8 cellular contexts compared by ENCODE assay signal in genomic region chr2:128322651-128323491, GRCh38. TPM values are rescaled to one million over a fixed set of nuclear protein-coding genes. Genes with fewer than 3 reads are reported as not detected.
DNase-seq lines count a peak whose midpoint lies in the region; ATAC-seq and TF ChIP-seq lines count a peak whose summit lies in the region.

No MANE protein-coding gene starts in this region.

- no peak overlapping the region for H3K23ac ChIP-seq in H9 (ENCODE audit: insufficient read length, low read depth, low read length)

- H3K4me3 Mint-ChIP-seq in H9 = peak overlapping the region; percentile 52 to 69
- peak overlapping the region; percentile 49 for H3K4me3 Mint-ChIP-seq in activated T-helper 2 cell treated with anti-CD3 and anti-CD28 coated beads, Interferon-gamma antibody, Interleukin-2, Interleukin-4, amounts not matched to agents 10 μg/mL and 5 μg/mL and 100 μg/mL, durations not matched to agents 14 hours and 24 hours and 36 hours (ENCODE audit: low read depth)

- H3K27ac ChIP-seq in H9 (ENCODE audit: insufficient read length, low read depth, low read length) = no peak overlapping the region
- H3K27ac ChIP-seq in right cardiac atrium (ENCODE audit: low read length) = no peak overlapping the region
- H3K27ac ChIP-seq in skeletal muscle tissue (ENCODE audit: low read depth, low read length) = no peak overlapping the region

- no peaks in the 10 kb centered on the region for H3K79me1 ChIP-seq in H9 (ENCODE audit: insufficient read depth, low read depth, low read length, poor library complexity, severe bottlenecking)

- no peaks in the 10 kb centered on the region; a peak in 1 of 5 replicates for H3K9me3 Mint-ChIP-seq in H9
- no peaks in the 10 kb centered on the region for H3K9me3 Mint-ChIP-seq in activated T-helper 2 cell treated with anti-CD3 and anti-CD28 coated beads, Interferon-gamma antibody, Interleukin-2, Interleukin-4, amounts not matched to agents 10 μg/mL and 5 μg/mL and 100 μg/mL, durations not matched to agents 14 hours and 24 hours and 36 hours

- no peak overlapping the region for H2AK5ac ChIP-seq in H9 (ENCODE audit: insufficient read length, low read length)

- no peak overlapping the region for H4K8ac ChIP-seq in H9 (replicated peaks; ENCODE audit: insufficient read length, low read depth, low read length)

- peak; percentile 57 for DNase-seq in H9
- DNase-seq in activated T-helper 2 cell treated with anti-CD3 and anti-CD28 coated beads, Interferon-gamma antibody, Interleukin-2, Interleukin-4, amounts not matched to agents 10 μg/mL and 5 μg/mL and 100 μg/mL, durations not matched to agents 14 hours and 24 hours and 36 hours (ENCODE audit: low spot score) = no peak
- peak; percentile 60 to 81 (median 80) for DNase-seq in right cardiac atrium
- DNase-seq in glomerular visceral epithelial cell (ENCODE audit: extremely low spot score) = no peak

- ATAC-seq in right cardiac atrium (no peak), GM19395 (IDR thresholded peaks at IDR 0.05; ENCODE audit: unreplicated experiment) (no peak), GM21717 (IDR thresholded peaks at IDR 0.05; ENCODE audit: unreplicated experiment) (no peak), GM21786 (IDR thresholded peaks at IDR 0.05; ENCODE audit: unreplicated experiment) (no peak)

- intact Hi-C loops in activated T-helper 2 cell treated with anti-CD3 and anti-CD28 coated beads, Interferon-gamma antibody, Interleukin-2, Interleukin-4, amounts not matched to agents 10 μg/mL and 5 μg/mL and 100 μg/mL, durations not matched to agents 14 hours and 24 hours and 36 hours (cut with micrococcal nuclease) = loop anchor here (5.0 kb wide), 3 partner anchors 149 to 409 kb away; no protein-coding TSS in a partner anchor
- intact Hi-C loops in right cardiac atrium (cut with DNase I) = loop anchor here in 1 of 4 donors (5.0 kb wide), 1 partner anchor 209 kb away; no protein-coding TSS in a partner anchor

- no peak overlapping the region for H2BK5ac ChIP-seq in H9 (ENCODE audit: insufficient read length, low read length)

- no peak for TF ChIP-seq CTCF in H9 (conservative IDR thresholded peaks at IDR 0.05)

- H3K23me2 ChIP-seq in H9 (ENCODE audit: insufficient read length, low read depth, low read length, poor library complexity, severe bottlenecking) = peaks cover 4% of the 10 kb centered on the region

- H3K9me3 ChIP-seq in H9 (ENCODE audit: control insufficient read depth, low read depth, low read length) = no peaks in the 10 kb centered on the region
- H3K9me3 ChIP-seq in right cardiac atrium (ENCODE audit: control insufficient read depth, low read length) = no peaks in the 10 kb centered on the region
- no peaks in the 10 kb centered on the region for H3K9me3 ChIP-seq in skeletal muscle tissue (ENCODE audit: control insufficient read depth in 3 of 3, low read length in 3 of 3)

- no peak overlapping the region for H3K4me2 ChIP-seq in H9 (ENCODE audit: insufficient read depth, insufficient read length, low read length)

- no peaks in the 10 kb centered on the region for H3K36me3 ChIP-seq in skeletal muscle tissue (ENCODE audit: control insufficient read depth in 3 of 3, insufficient read depth in 3 of 3, low read length in 3 of 3)

- H3K36me3 Mint-ChIP-seq in H9 (ENCODE audit: insufficient read depth in 1 of 3, low read depth in 3 of 3) = no peaks in the 10 kb centered on the region
- no peaks in the 10 kb centered on the region for H3K36me3 Mint-ChIP-seq in activated T-helper 2 cell treated with anti-CD3 and anti-CD28 coated beads, Interferon-gamma antibody, Interleukin-2, Interleukin-4, amounts not matched to agents 10 μg/mL and 5 μg/mL and 100 μg/mL, durations not matched to agents 14 hours and 24 hours and 36 hours (ENCODE audit: low read depth)

- H3K27ac Mint-ChIP-seq in H9 = no peak overlapping the region; a peak in 1 of 7 replicates
- no peak overlapping the region for H3K27ac Mint-ChIP-seq in activated T-helper 2 cell treated with anti-CD3 and anti-CD28 coated beads, Interferon-gamma antibody, Interleukin-2, Interleukin-4, amounts not matched to agents 10 μg/mL and 5 μg/mL and 100 μg/mL, durations not matched to agents 14 hours and 24 hours and 36 hours

- no peak overlapping the region for H2AFZ ChIP-seq in H9 (ENCODE audit: low read length)

- no peak overlapping the region for H3K56ac ChIP-seq in H9 (ENCODE audit: insufficient read length, low read depth, low read length)

- no peak overlapping the region for H2BK120ac ChIP-seq in H9 (ENCODE audit: low read depth, low read length, poor library complexity, severe bottlenecking)

- no peak overlapping the region for H2BK12ac ChIP-seq in H9 (ENCODE audit: insufficient read length, low read depth, low read length)

- no peak overlapping the region for H3T11ph ChIP-seq in H9 (ENCODE audit: low read length)

- H4K20me1 ChIP-seq in H9 (ENCODE audit: control insufficient read depth, insufficient read depth, insufficient read length) = no peaks in the 10 kb centered on the region

- H3K18ac ChIP-seq in H9 (ENCODE audit: insufficient read length, low read depth, low read length) = no peak overlapping the region

- no peak overlapping the region for H3K14ac ChIP-seq in H9 (ENCODE audit: insufficient read depth, low read length)

- peaks cover 13 to 23% of the 10 kb centered on the region in 2 experiments for H3K4me1 Mint-ChIP-seq in H9
- H3K4me1 Mint-ChIP-seq in activated T-helper 2 cell treated with anti-CD3 and anti-CD28 coated beads, Interferon-gamma antibody, Interleukin-2, Interleukin-4, amounts not matched to agents 10 μg/mL and 5 μg/mL and 100 μg/mL, durations not matched to agents 14 hours and 24 hours and 36 hours (ENCODE audit: low read depth) = peaks cover 6% of the 10 kb centered on the region

- peak overlapping the region; percentile 73 for H3K4me3 ChIP-seq in right cardiac atrium (ENCODE audit: low read length)
- H3K4me3 ChIP-seq in skeletal muscle tissue (ENCODE audit: low read length in 3 of 3) = peak overlapping the region; percentile 48 to 77 (median 74)

- no peak overlapping the region for H3K4ac ChIP-seq in H9 (ENCODE audit: low read depth, low read length)

- H3K4me1 ChIP-seq in H9 (ENCODE audit: insufficient read depth, low read length) = no peaks in the 10 kb centered on the region
- no peaks in the 10 kb centered on the region for H3K4me1 ChIP-seq in right cardiac atrium (ENCODE audit: control insufficient read depth, insufficient read depth, low read length)
- H3K4me1 ChIP-seq in skeletal muscle tissue (ENCODE audit: control insufficient read depth in 3 of 3, insufficient read depth in 3 of 3, low read length in 3 of 3) = peaks cover 14 to 28% (median 16%) of the 10 kb centered on the region in 3 donors

- peaks cover 24% of the 10 kb centered on the region for H3K27me3 Mint-ChIP-seq in H9 (ENCODE audit: low read depth)
- H3K27me3 Mint-ChIP-seq in activated T-helper 2 cell treated with anti-CD3 and anti-CD28 coated beads, Interferon-gamma antibody, Interleukin-2, Interleukin-4, amounts not matched to agents 10 μg/mL and 5 μg/mL and 100 μg/mL, durations not matched to agents 14 hours and 24 hours and 36 hours (ENCODE audit: low read depth) = peaks cover 10% of the 10 kb centered on the region

- H4K5ac ChIP-seq in H9 (ENCODE audit: insufficient read length, low read depth, low read length) = no peak overlapping the region

- no peak overlapping the region for H2BK15ac ChIP-seq in H9 (ENCODE audit: low read depth, low read length)

- no peak overlapping the region for H4K91ac ChIP-seq in H9 (ENCODE audit: insufficient read length, low read depth, low read length)

- no peak overlapping the region for H2BK20ac ChIP-seq in H9 (ENCODE audit: low read depth, low read length, poor library complexity, severe bottlenecking)

- no peaks in the 10 kb centered on the region for H3K79me2 ChIP-seq in H9 (ENCODE audit: insufficient read depth, low read length)

- H3K9ac ChIP-seq in H9 (ENCODE audit: extremely low read depth, insufficient read length, low read length) (no peak overlapping the region), skeletal muscle tissue (ENCODE audit: low read depth in 1 of 3, low read length in 3 of 3) (peak overlapping the region; percentile 75 to 90 (median 76))

- H3K27me3 ChIP-seq in H9 (ENCODE audit: insufficient read depth, low read length) (no peaks in the 10 kb centered on the region; the same call in 1 of the 2 replicates), right cardiac atrium (ENCODE audit: control insufficient read depth, insufficient read depth) (no peaks in the 10 kb centered on the region), skeletal muscle tissue (ENCODE audit: control insufficient read depth in 3 of 3, insufficient read depth in 3 of 3, low read length in 3 of 3) (no peaks in the 10 kb centered on the region)

- WGBS in H9 (ENCODE audit: extremely low coverage, insufficient read length, low lambda C conversion rate) = no CpG with 5 or more reads among the region's 29 CpGs
- WGBS in right cardiac atrium = 61% methylated on average over 29 of the region's 29 CpGs

RNA-seq across cellular contexts. Expression of gene HS6ST1, which starts 4.2 kb away (rescaled TPM):
- total RNA-seq in H9 (2021) = 58.9 and 60.2 TPM in 2 replicates
- total RNA-seq in activated T-helper 2 cell treated with anti-CD3 and anti-CD28 coated beads, Interferon-gamma antibody, Interleukin-2, Interleukin-4, amounts not matched to agents 10 μg/mL and 5 μg/mL and 100 μg/mL, durations not matched to agents 14 hours and 24 hours and 36 hours = 17.6 and 17.7 TPM in 2 replicates
- total RNA-seq in right cardiac atrium = 10 to 100 TPM; 13.3 to 28.4 (median 21.1) TPM
- polyA plus RNA-seq in right cardiac atrium = 19.8 TPM
- total RNA-seq in skeletal muscle tissue = 12.5 TPM

Comparison
In these comparisons a context has a peak if more than half of its experiments do, and no peak if none do; other contexts are left out.
1. DNase-seq: peak in H9 (single experiment) and right cardiac atrium (3 of 3); none in activated T-helper 2 cell treated with anti-CD3 and anti-CD28 coated beads, Interferon-gamma antibody, Interleukin-2, Interleukin-4, amounts not matched to agents 10 μg/mL and 5 μg/mL and 100 μg/mL, durations not matched to agents 14 hours and 24 hours and 36 hours (single experiment) and glomerular visceral epithelial cell (single experiment).